ENCODE assay signal across 9 cellular contexts in the genomic region with DNA sequence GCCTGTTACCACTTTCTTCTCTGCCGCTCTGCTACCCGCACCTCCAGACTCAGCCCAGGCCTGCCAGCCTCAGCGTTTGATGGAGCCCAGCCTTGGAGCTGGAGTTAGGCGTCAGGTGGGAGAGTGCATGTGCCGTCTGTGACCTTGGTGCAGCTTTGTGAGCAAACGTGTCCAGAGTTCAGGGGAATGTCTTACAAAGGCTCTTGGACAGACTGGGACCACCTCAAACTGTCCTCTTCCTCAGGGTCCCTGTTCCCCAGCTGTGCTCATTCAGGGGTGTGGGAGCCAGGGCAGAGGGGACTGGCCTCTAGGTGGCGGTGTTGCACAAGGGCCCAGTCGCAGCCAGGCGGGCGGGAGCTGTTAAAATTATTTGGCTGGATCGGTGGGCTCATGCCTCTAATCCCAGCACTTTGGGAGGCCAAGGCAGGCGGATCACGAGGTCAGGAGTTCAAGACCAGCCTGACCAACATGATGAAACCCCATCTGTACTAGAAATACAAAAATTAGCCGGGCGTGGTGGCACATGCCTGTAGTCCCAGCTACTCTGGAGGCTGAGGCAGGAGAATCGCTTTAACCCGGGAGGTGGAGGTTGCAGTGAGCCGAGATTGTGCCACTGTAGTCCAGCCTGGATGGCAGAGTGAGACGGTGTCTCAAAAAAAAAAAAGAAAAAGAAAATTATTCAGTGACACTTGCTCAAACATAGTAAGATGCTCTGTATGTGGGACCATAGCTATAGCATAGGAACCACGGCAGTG.
DNase-seq lines count a peak whose midpoint lies in the region; ATAC-seq and TF ChIP-seq lines count a peak whose summit lies in the region.
"Had no signal": no experiment of that assay in that cellular context is flagged by ENCODE, and none has a peak within 500 bp of the region (broad histone marks: within the 10 kb centered on the region; RNA-seq: fewer than 3 reads in every experiment).

No MANE protein-coding gene starts in this region.

- no peak overlapping the region for H2BK15ac ChIP-seq in mesenchymal stem cell (ENCODE audit: low read depth, poor library complexity, severe bottlenecking)

- H3K9me3 Mint-ChIP-seq in chondrocyte (ENCODE audit: low read depth): no peaks in the 10 kb centered on the region
- no peaks in the 10 kb centered on the region for H3K9me3 Mint-ChIP-seq in activated T-helper 17 cell treated with anti-CD3 and anti-CD28 coated beads, Interleukin-2, amount 50 U/mL, for 72 hours

- no peaks in the 10 kb centered on the region for H3K79me2 ChIP-seq in Loucy (ENCODE audit: insufficient read depth, low read length)

- no peaks in the 10 kb centered on the region for H3F3A ChIP-seq in Loucy (ENCODE audit: low read depth)

- ATAC-seq in activated T-helper 17 cell treated with anti-CD3 and anti-CD28 coated beads, Interleukin-2, amount 50 U/mL, for 72 hours (replicated peaks): no peak

- DNase-seq in GM06990 (ENCODE audit: extremely low read depth, insufficient read length) (no peak), chondrocyte (ENCODE audit: low spot score) (peak; percentile 86), mesenchymal stem cell (peak; percentile 20), NCI-H446 (lab: John Stamatoyannopoulos, UW) (no peak), NCI-H2107 (lab: John Stamatoyannopoulos, UW) (no peak), cerebellum (ENCODE audit: low spot score) (no peak)

- H3K9me3 ChIP-seq in Loucy (ENCODE audit: insufficient read depth, low read depth, low read length): no peaks in the 10 kb centered on the region
- no peaks in the 10 kb centered on the region for H3K9me3 ChIP-seq in mesenchymal stem cell (ENCODE audit: control insufficient read depth, low read length)

- H3K18ac ChIP-seq in mesenchymal stem cell (ENCODE audit: low read depth in 1 of 2, low read length in 2 of 2): no peak overlapping the region

- H3K4me3 ChIP-seq in GM06990 (replicated peaks; ENCODE audit: low read depth, low read length) (no peak overlapping the region), Loucy (ENCODE audit: low read length, poor library complexity, severe bottlenecking) (no peak overlapping the region), mesenchymal stem cell (ENCODE audit: insufficient read depth in 1 of 2, low read depth in 1 of 2, low read length in 2 of 2) (no peak overlapping the region)

- no peak overlapping the region for H3K27ac ChIP-seq in mesenchymal stem cell (ENCODE audit: low read length, poor library complexity, severe bottlenecking)

- H3K27ac Mint-ChIP-seq in chondrocyte (ENCODE audit: unreplicated experiment): no peak overlapping the region
- no peak overlapping the region for H3K27ac Mint-ChIP-seq in activated T-helper 17 cell treated with anti-CD3 and anti-CD28 coated beads, Interleukin-2, amount 50 U/mL, for 72 hours
- H3K27ac Mint-ChIP-seq: immature natural killer cell had no signal

- H2BK120ac ChIP-seq in mesenchymal stem cell (ENCODE audit: low read depth, low read length): no peak overlapping the region

- no peak overlapping the region for H2BK5ac ChIP-seq in mesenchymal stem cell (ENCODE audit: low read depth, low read length, poor library complexity, severe bottlenecking)

- H3K4me1 ChIP-seq in Loucy (ENCODE audit: insufficient read depth, low read length, poor library complexity, severe bottlenecking) (no peaks in the 10 kb centered on the region), mesenchymal stem cell (ENCODE audit: control insufficient read depth, insufficient read depth, low read depth, low read length) (no peaks in the 10 kb centered on the region)

- H3K4me3 Mint-ChIP-seq in chondrocyte (ENCODE audit: unreplicated experiment): no peak overlapping the region
- H3K4me3 Mint-ChIP-seq in activated T-helper 17 cell treated with anti-CD3 and anti-CD28 coated beads, Interleukin-2, amount 50 U/mL, for 72 hours: no peak overlapping the region
- H3K4me3 Mint-ChIP-seq: immature natural killer cell had no signal

- H4K20me1 ChIP-seq in Loucy (ENCODE audit: insufficient read depth, low read length, poor library complexity, severe bottlenecking): no peaks in the 10 kb centered on the region

- no peak overlapping the region for H4K8ac ChIP-seq in mesenchymal stem cell (ENCODE audit: low read length)

- H2BK12ac ChIP-seq in mesenchymal stem cell (ENCODE audit: low read length in 2 of 2): no peak overlapping the region

- H4K91ac ChIP-seq in mesenchymal stem cell (ENCODE audit: low read length): no peak overlapping the region

- H3K36me3 Mint-ChIP-seq in chondrocyte (ENCODE audit: low read depth): no peaks in the 10 kb centered on the region
- H3K36me3 Mint-ChIP-seq in activated T-helper 17 cell treated with anti-CD3 and anti-CD28 coated beads, Interleukin-2, amount 50 U/mL, for 72 hours (ENCODE audit: low read depth): no peaks in the 10 kb centered on the region
- H3K36me3 Mint-ChIP-seq: immature natural killer cell had no signal

- H3K27me3 Mint-ChIP-seq in chondrocyte (ENCODE audit: low read depth): no peaks in the 10 kb centered on the region
- peaks cover 4% of the 10 kb centered on the region for H3K27me3 Mint-ChIP-seq in activated T-helper 17 cell treated with anti-CD3 and anti-CD28 coated beads, Interleukin-2, amount 50 U/mL, for 72 hours

- peaks cover 4% of the 10 kb centered on the region for H3K36me3 ChIP-seq in GM06990 (ENCODE audit: control insufficient read depth, insufficient read depth, low read length)
- H3K36me3 ChIP-seq in Loucy (ENCODE audit: insufficient read depth, low read length): no peaks in the 10 kb centered on the region
- no peaks in the 10 kb centered on the region for H3K36me3 ChIP-seq in mesenchymal stem cell (ENCODE audit: control insufficient read depth in 1 of 2, insufficient read depth in 2 of 2, low read depth in 1 of 2, low read length in 2 of 2)

- H3K4me2 ChIP-seq in Loucy (ENCODE audit: low read depth, low read length, poor library complexity, severe bottlenecking): no peak overlapping the region
- H3K4me2 ChIP-seq in mesenchymal stem cell (ENCODE audit: low read length, poor library complexity, severe bottlenecking): no peak overlapping the region

- TF ChIP-seq CTCF in GM06990 (IDR thresholded peaks at IDR 0.05; ENCODE audit: insufficient read depth, low read length, poor library complexity, severe bottlenecking) (peak; percentile 71), Loucy (conservative IDR thresholded peaks at IDR 0.05; ENCODE audit: low read length) (peak; percentile 73), chondrocyte (IDR thresholded peaks at IDR 0.05) (peak; percentile 71)

- H2AFZ ChIP-seq in Loucy (ENCODE audit: low read length) (no peak overlapping the region), mesenchymal stem cell (ENCODE audit: low read depth, low read length) (no peak overlapping the region)

- H3K9ac ChIP-seq in Loucy (ENCODE audit: low read depth, low read length, poor library complexity, severe bottlenecking): no peak overlapping the region
- no peak overlapping the region for H3K9ac ChIP-seq in mesenchymal stem cell (ENCODE audit: low read length)

- H3K27me3 ChIP-seq in GM06990 (replicated peaks; ENCODE audit: control insufficient read depth, insufficient read depth, low read length) (no peaks in the 10 kb centered on the region), Loucy (ENCODE audit: insufficient read depth, low read length, poor library complexity, severe bottlenecking) (no peaks in the 10 kb centered on the region), mesenchymal stem cell (ENCODE audit: control insufficient read depth in 1 of 2, insufficient read depth in 1 of 2, low read length in 2 of 2) (peaks cover 0 to 11% of the 10 kb centered on the region in 2 experiments)

- no peak overlapping the region for H3K4ac ChIP-seq in mesenchymal stem cell (ENCODE audit: low read depth in 1 of 2, low read length in 2 of 2)

- no peaks in the 10 kb centered on the region for H3K9me2 ChIP-seq in Loucy (replicated peaks; ENCODE audit: low read depth, low read length)

- H2AK5ac ChIP-seq in mesenchymal stem cell (ENCODE audit: low read length, severe bottlenecking): no peak overlapping the region

- 62% methylated on average over 18 of the region's 20 CpGs for WGBS in mesenchymal stem cell

- no peak overlapping the region for H3K23ac ChIP-seq in mesenchymal stem cell (ENCODE audit: low read length in 2 of 2)

- H3K14ac ChIP-seq in mesenchymal stem cell (ENCODE audit: low read length in 2 of 2): no peak overlapping the region

- H3K79me1 ChIP-seq in mesenchymal stem cell (replicated peaks; ENCODE audit: low read length, poor library complexity, severe bottlenecking): no peaks in the 10 kb centered on the region

- H3K4me1 Mint-ChIP-seq in chondrocyte (ENCODE audit: low read depth): no peaks in the 10 kb centered on the region
- no peaks in the 10 kb centered on the region for H3K4me1 Mint-ChIP-seq in activated T-helper 17 cell treated with anti-CD3 and anti-CD28 coated beads, Interleukin-2, amount 50 U/mL, for 72 hours
- H3K4me1 Mint-ChIP-seq: immature natural killer cell had no signal

Comparison
In these comparisons a context has a peak if more than half of its experiments do, and no peak if none do; other contexts are left out.
1. DNase-seq: peak in chondrocyte (single experiment) and mesenchymal stem cell (single experiment); none in GM06990 (single experiment), NCI-H446 (0 of 2), NCI-H2107 (single experiment) and cerebellum (single experiment).
2. Peak in every context shown above with its lines, with median percentiles within 50 percentile points of each other: CTCF ChIP-seq.